In genomic region chr6:4349931-4350330, GRCh38 we compare ENCODE assay signal across 22 cellular contexts.
DNase-seq lines count a peak whose midpoint lies in the region; ATAC-seq, FAIRE-seq and TF ChIP-seq lines count a peak whose summit lies in the region.
"Had no signal": no experiment of that assay in that cellular context is flagged by ENCODE, and none has a peak within 500 bp of the region (broad histone marks: within the 10 kb centered on the region; RNA-seq: fewer than 3 reads in every experiment).

No MANE protein-coding gene starts in this region.

- POLR2A ChIA-PET in IMR-90 (lab: Charles Lee; ENCODE audit: unreplicated experiment) (no interaction called here), endothelial cell of umbilical vein (lab: Charles Lee) (no interaction called here), Caco-2 (lab: Charles Lee) (no interaction called here)

- H4K91ac ChIP-seq in IMR-90 (ENCODE audit: insufficient read depth, low read depth, low read length): peak overlapping the region; percentile 26

- H3K36me3 Mint-ChIP-seq in type B pancreatic cell (no peaks in the 10 kb centered on the region), Caco-2 (ENCODE audit: insufficient read depth, unreplicated experiment) (no peaks in the 10 kb centered on the region)
- H3K36me3 Mint-ChIP-seq: CD8-positive, alpha-beta T cell had no signal

- H2BK5ac ChIP-seq in IMR-90 (ENCODE audit: low read depth, low read length, poor library complexity, severe bottlenecking): no peak overlapping the region

- TF ChIP-seq POLR2A in IMR-90 (IDR thresholded peaks at IDR 0.05; ENCODE audit: low read depth, low read length) (no peak), endothelial cell of umbilical vein (IDR thresholded peaks at IDR 0.05; ENCODE audit: low read depth, low read length) (no peak)

- H2AFZ ChIP-seq in IMR-90 (replicated peaks; ENCODE audit: low read length, poor library complexity): no peak overlapping the region
- no peak overlapping the region for H2AFZ ChIP-seq in endothelial cell of umbilical vein (ENCODE audit: low read depth, low read length)

- peaks cover 4% of the 10 kb centered on the region for H3K9me3 Mint-ChIP-seq in type B pancreatic cell
- no peaks in the 10 kb centered on the region for H3K9me3 Mint-ChIP-seq in Caco-2 (ENCODE audit: unreplicated experiment)
- H3K9me3 Mint-ChIP-seq: CD8-positive, alpha-beta T cell had no signal

- H2BK15ac ChIP-seq in IMR-90 (ENCODE audit: low read depth, low read length): peak overlapping the region; percentile 54

- H4K20me1 ChIP-seq in IMR-90 (ENCODE audit: insufficient read depth, low read length) (no peaks in the 10 kb centered on the region), endothelial cell of umbilical vein (replicated peaks; ENCODE audit: control insufficient read depth, extremely low read depth, insufficient read depth, low read length) (no peaks in the 10 kb centered on the region)

- intact Hi-C loops in IMR-90 (cut with micrococcal nuclease): loop anchor here (10.0 kb wide), 1 partner anchor 215 kb away; the partner anchor contains the start of gene ECI2
- intact Hi-C loops in endothelial cell of umbilical vein (cut with micrococcal nuclease): loop anchor here (1.0 to 5.0 kb wide), 4 partner anchors 29 to 257 kb away; no protein-coding TSS in a partner anchor
- intact Hi-C loops in Caco-2 (cut with micrococcal nuclease; ENCODE audit: unreplicated experiment): no loop called here

- H3K36me3 ChIP-seq in IMR-90 (ENCODE audit: control insufficient read depth, insufficient read depth, low read length) (no peaks in the 10 kb centered on the region), endothelial cell of umbilical vein (ENCODE audit: control insufficient read depth in 2 of 2, extremely low read depth in 1 of 2, insufficient read depth in 2 of 2, low read length in 2 of 2) (no peaks in the 10 kb centered on the region), Caco-2 (ENCODE audit: control insufficient read depth, insufficient read depth, low read length) (no peaks in the 10 kb centered on the region)
- H3K36me3 ChIP-seq: SJSA1 had no signal

- H3K27ac ChIP-seq in IMR-90 (ENCODE audit: insufficient read depth, low read length) (no peak overlapping the region), endothelial cell of umbilical vein (ENCODE audit: insufficient read depth, low read depth, low read length) (peak overlapping the region; percentile 59)
- H3K27ac ChIP-seq: SJSA1 had no signal

- H3K4me1 ChIP-seq in IMR-90 (ENCODE audit: control insufficient read depth, insufficient read depth, low read length) (peaks cover 22% of the 10 kb centered on the region), endothelial cell of umbilical vein (ENCODE audit: control insufficient read depth, extremely low read depth, insufficient read depth, low read length) (peaks cover 18% of the 10 kb centered on the region), Caco-2 (peaks cover 6% of the 10 kb centered on the region; the same call in 1 of the 2 replicates)

- no peaks in the 10 kb centered on the region for H3K79me2 ChIP-seq in endothelial cell of umbilical vein (ENCODE audit: control insufficient read depth, insufficient read depth, low read length)

- no peak overlapping the region for H3K4me3 ChIP-seq in IMR-90 (ENCODE audit: insufficient read depth, low read depth, low read length)
- no peak overlapping the region for H3K4me3 ChIP-seq in endothelial cell of umbilical vein (replicated peaks in 1 of 3; ENCODE audit: insufficient read depth in 1 of 3, low read depth in 1 of 3, low read length in 3 of 3)
- no peak overlapping the region for H3K4me3 ChIP-seq in Caco-2 (ENCODE audit: low read depth, low read length)
- H3K4me3 ChIP-seq: SJSA1 had no signal

- H2BK120ac ChIP-seq in IMR-90 (ENCODE audit: low read depth, low read length): peak overlapping the region; percentile 30

- H3K9me1 ChIP-seq in IMR-90 (ENCODE audit: insufficient read depth, low read length) (peaks cover 30% of the 10 kb centered on the region), endothelial cell of umbilical vein (replicated peaks; ENCODE audit: control insufficient read depth, extremely low read depth, insufficient read depth, low read length) (no peaks in the 10 kb centered on the region)

- no peak for TF ChIP-seq CTCF in IMR-90 (conservative IDR thresholded peaks at IDR 0.05; ENCODE audit: low read depth, low read length)
- no peak for TF ChIP-seq CTCF in endothelial cell of umbilical vein (IDR thresholded peaks at IDR 0.05; ENCODE audit: extremely low read depth in 1 of 2, insufficient read depth in 1 of 2, low read depth in 1 of 2, low read length in 2 of 2)
- TF ChIP-seq CTCF in type B pancreatic cell (conservative IDR thresholded peaks at IDR 0.05): no peak
- TF ChIP-seq CTCF in Caco-2 (IDR thresholded peaks at IDR 0.05; ENCODE audit: insufficient read depth in 1 of 2, low read depth in 1 of 2, low read length in 1 of 2, severe bottlenecking in 1 of 2, unreplicated experiment in 1 of 2): no peak

- H4K5ac ChIP-seq in IMR-90 (ENCODE audit: low read depth, low read length): no peak overlapping the region

- no peak overlapping the region for H3K23ac ChIP-seq in IMR-90 (ENCODE audit: low read depth, low read length)

- BruUV-seq in IMR-90 (replicated peaks; lab: Mats Ljungman, UMichigan) (no TSS peak), endothelial cell of umbilical vein (replicated peaks; lab: Mats Ljungman, UMichigan) (no TSS peak), Caco-2 (replicated peaks; lab: Mats Ljungman, UMichigan) (no TSS peak)

- no peak overlapping the region for H2AK9ac ChIP-seq in IMR-90 (replicated peaks; ENCODE audit: low read depth, low read length, poor library complexity)

- H3K4me2 ChIP-seq in IMR-90 (ENCODE audit: low read depth, low read length): no peak overlapping the region
- no peak overlapping the region for H3K4me2 ChIP-seq in endothelial cell of umbilical vein (ENCODE audit: insufficient read depth, low read length)

- 100% methylated on average over 6 of the region's 6 CpGs; no CpG with 5 or more reads in 1 of the 2 experiments for WGBS in IMR-90 (ENCODE audit: extremely low coverage in 2 of 2, insufficient read length in 1 of 2), 2 experiments

- H3K4me3 Mint-ChIP-seq in type B pancreatic cell: no peak overlapping the region
- no peak overlapping the region for H3K4me3 Mint-ChIP-seq in Caco-2 (ENCODE audit: unreplicated experiment)
- H3K4me3 Mint-ChIP-seq: CD8-positive, alpha-beta T cell had no signal

- no peak overlapping the region for H3K56ac ChIP-seq in IMR-90 (ENCODE audit: extremely low read depth, insufficient read depth, low read length)

- CTCF ChIA-PET in IMR-90 (lab: Yijun Ruan, JAX) (no interaction called here), endothelial cell of umbilical vein (lab: Charles Lee) (no interaction called here), Caco-2 (lab: Charles Lee) (no interaction called here)

- ATAC-seq in IMR-90 (ENCODE audit: low read depth) (no peak), HG03565 (IDR thresholded peaks at IDR 0.05; ENCODE audit: unreplicated experiment) (no peak)
- ATAC-seq: CD8-positive, alpha-beta T cell; Panc1 had no signal

- no peak overlapping the region for H3K18ac ChIP-seq in IMR-90 (ENCODE audit: low read depth, low read length)

- TF ChIP-seq RAD21 in IMR-90 (IDR thresholded peaks at IDR 0.05; ENCODE audit: low read length): no peak

- H3K27me3 ChIP-seq in IMR-90 (ENCODE audit: control insufficient read depth, insufficient read depth, low read length) (no peaks in the 10 kb centered on the region), endothelial cell of umbilical vein (ENCODE audit: control insufficient read depth in 2 of 2, insufficient read depth in 2 of 2, low read length in 2 of 2) (no peaks in the 10 kb centered on the region), Caco-2 (replicated peaks; ENCODE audit: control insufficient read depth, insufficient read depth, low read length) (no peaks in the 10 kb centered on the region)
- H3K27me3 ChIP-seq: SJSA1 had no signal

- dilution Hi-C loops in IMR-90 (cut with HindIII; ENCODE audit: low sequenced_read_pairs, unreplicated experiment) (no loop called here), endothelial cell of umbilical vein (cut with MboI; ENCODE audit: extremely low pct_ligation_motif_present, low sequenced_read_pairs) (no loop called here)

- in situ Hi-C loops in IMR-90 (cut with MboI; ENCODE audit: low sequenced_read_pairs): no loop called here

- 0 out of 4 replicates have a peak overlapping the region, but pooled peaks of 1 of the 2 experiments have one; percentile 22 for H4K8ac ChIP-seq in IMR-90 (ENCODE audit: low read depth in 2 of 2, low read length in 2 of 2)

- H3K9me3 ChIP-seq in IMR-90 (ENCODE audit: control insufficient read depth, insufficient read depth, low read length): no peaks in the 10 kb centered on the region
- H3K9me3 ChIP-seq in endothelial cell of umbilical vein (replicated peaks; ENCODE audit: control insufficient read depth, insufficient read depth, low read length): no peaks in the 10 kb centered on the region
- H3K9me3 ChIP-seq in Caco-2: no peaks in the 10 kb centered on the region
- H3K9me3 ChIP-seq: SJSA1 had no signal

- H3K14ac ChIP-seq in IMR-90 (replicated peaks; ENCODE audit: low read depth, low read length): peak overlapping the region; percentile 1; the same call in 1 of the 2 replicates

- peak overlapping the region; percentile 17; the same call in 1 of the 2 replicates for H3K4ac ChIP-seq in IMR-90 (ENCODE audit: low read depth, low read length)

- no peak overlapping the region for H3K9ac ChIP-seq in IMR-90 (ENCODE audit: low read depth, low read length)
- H3K9ac ChIP-seq in endothelial cell of umbilical vein (replicated peaks; ENCODE audit: extremely low read depth, insufficient read depth, low read length): peak overlapping the region; percentile 27

- DNase-seq in IMR-90: no peak
- DNase-seq in endothelial cell of umbilical vein (ENCODE audit: low read depth, low spot score): no peak
- DNase-seq in mesenteric fat pad (ENCODE audit: low spot score): peak; percentile 43
- peak; percentile 20 for DNase-seq in type B pancreatic cell (ENCODE audit: extremely low spot score, unreplicated experiment)
- DNase-seq in Caco-2: no peak
- no peak for DNase-seq in NCI-H1417 treated with DMSO at 0.1 percent for 48 hours (lab: John Stamatoyannopoulos, UW)
- DNase-seq: AML-193; C1 segment of cervical spinal cord; Calu3; CD8-positive, alpha-beta T cell; KBM-7; NCI-H1092; NCI-H2081; NCI-H2171 treated with DMSO at 0.1 percent for 48 hours; NCI-H524 treated with DMSO at 0.1 percent for 48 hours; NCI-H82 had no signal

- no peak for FAIRE-seq in endothelial cell of umbilical vein (lab: Jason Lieb, UNC)
- FAIRE-seq: G401.6, GM12892, H1 had no signal

- H3K4me1 Mint-ChIP-seq in type B pancreatic cell (ENCODE audit: unreplicated experiment) (peaks cover 30% of the 10 kb centered on the region), Caco-2 (ENCODE audit: low read depth, unreplicated experiment) (peaks cover 18% of the 10 kb centered on the region)

- H3K79me1 ChIP-seq in IMR-90 (ENCODE audit: low read depth in 1 of 2, low read length in 2 of 2): no peaks in the 10 kb centered on the region

- H3K27ac Mint-ChIP-seq in type B pancreatic cell: no peak overlapping the region
- no peak overlapping the region for H3K27ac Mint-ChIP-seq in Caco-2 (ENCODE audit: unreplicated experiment)
- H3K27ac Mint-ChIP-seq: CD8-positive, alpha-beta T cell had no signal

- H3K27me3 Mint-ChIP-seq in type B pancreatic cell (peaks cover 12% of the 10 kb centered on the region), Caco-2 (ENCODE audit: insufficient read depth, unreplicated experiment) (peaks cover 3% of the 10 kb centered on the region)

- H2AK5ac ChIP-seq in IMR-90 (ENCODE audit: low read depth, low read length): peak overlapping the region; percentile 85; the same call in 1 of the 2 replicates

- peak overlapping the region; percentile 55 for H2BK20ac ChIP-seq in IMR-90 (ENCODE audit: low read depth, low read length)

Comparison
In these comparisons a context has a peak if more than half of its experiments do, and no peak if none do; other contexts are left out.
1. DNase-seq: peak in mesenteric fat pad (single experiment) and type B pancreatic cell (single experiment); none in IMR-90 (single experiment), endothelial cell of umbilical vein (single experiment), Caco-2 (0 of 2) and NCI-H1417 treated with DMSO at 0.1 percent for 48 hours (single experiment).